ENCODE assay signal across 1 cellular context in the genomic region with DNA sequence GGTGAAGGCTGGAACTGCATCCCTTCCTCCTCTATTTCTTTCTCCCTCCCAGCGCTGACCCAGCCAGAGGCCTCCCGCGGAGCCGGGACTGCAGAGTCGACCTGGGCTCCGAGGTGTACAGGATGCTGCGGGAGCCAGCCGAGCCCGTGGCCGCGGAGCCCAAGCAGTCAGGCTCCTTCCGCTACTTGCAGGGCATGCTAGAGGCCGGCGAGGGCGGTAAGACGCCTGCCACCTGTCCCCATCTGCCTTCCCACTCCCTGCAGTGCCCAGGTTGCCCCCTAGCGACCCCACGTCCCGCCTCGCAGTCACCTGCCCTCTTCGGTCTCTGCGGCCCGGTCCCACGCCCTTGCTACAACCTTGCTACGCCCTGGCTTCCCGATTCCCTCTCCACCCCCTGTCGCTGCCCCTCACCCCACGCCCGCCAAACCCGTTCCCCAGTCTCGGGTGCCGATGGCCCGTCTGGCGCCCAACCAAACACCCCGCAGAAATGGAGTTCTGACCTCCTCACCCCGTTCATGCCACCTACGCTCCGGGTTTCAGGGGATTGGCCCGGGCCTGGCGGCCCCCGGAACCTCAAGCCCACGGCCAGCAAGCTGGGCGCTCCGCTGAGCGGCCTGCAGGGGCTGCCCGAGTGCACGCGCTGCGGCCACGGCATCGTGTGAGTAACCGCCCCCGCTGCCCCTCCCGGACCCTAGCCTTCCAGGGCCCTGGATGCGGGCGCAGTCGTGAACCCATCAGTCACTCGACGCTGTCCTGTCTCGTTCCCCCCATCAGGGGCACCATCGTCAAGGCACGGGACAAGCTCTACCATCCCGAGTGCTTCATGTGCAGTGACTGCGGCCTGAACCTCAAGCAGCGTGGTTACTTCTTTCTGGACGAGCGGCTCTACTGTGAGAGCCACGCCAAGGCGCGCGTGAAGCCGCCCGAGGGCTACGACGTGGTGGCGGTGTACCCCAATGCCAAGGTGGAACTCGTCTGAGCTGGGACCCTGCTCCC.
TF ChIP-seq lines count a peak whose summit lies in the region.

No MANE protein-coding gene starts in this region.

TF ChIP-seq in HepG2, 621 proteins besides CTCF, POLR2A, EP300 and RAD21:
- no peak for TF ChIP-seq ZNF660 (CRISPR knock-in tag; IDR thresholded peaks at IDR 0.05; ENCODE audit: borderline replicate concordance, low read depth)
